Comparison of ENCODE assay signal across 30 cellular contexts in the genomic region with DNA sequence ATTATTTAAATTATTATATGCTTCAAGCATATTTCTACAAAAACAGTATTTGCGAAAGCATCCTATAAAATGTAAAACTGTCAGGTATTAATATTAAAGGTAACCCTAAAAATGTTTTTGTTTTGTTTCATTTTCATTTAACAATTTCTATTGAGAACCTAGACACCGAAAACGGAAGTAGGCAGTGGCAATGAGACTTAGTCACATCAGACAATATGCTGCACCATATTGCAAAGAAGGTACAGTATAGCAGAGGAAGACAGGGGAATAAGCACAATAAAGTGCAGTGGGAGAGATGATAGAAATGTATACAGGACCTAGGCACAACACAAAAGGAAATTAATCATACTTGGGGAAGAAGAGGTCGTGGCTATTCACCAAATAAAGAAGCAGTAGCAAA. TPM values are rescaled to one million over a fixed set of nuclear protein-coding genes. Genes with fewer than 3 reads are reported as not detected.
A peak's percentile ranks its signal among the peaks of the same experiment; 100 is the strongest.
DNase-seq lines count a peak whose midpoint lies in the region; ATAC-seq and FAIRE-seq lines count a peak whose summit lies in the region.
"Had no signal": no experiment of that assay in that cellular context is flagged by ENCODE, and none has a peak within 500 bp of the region (broad histone marks: within the 10 kb centered on the region; RNA-seq: fewer than 3 reads in every experiment).

No MANE protein-coding gene starts in this region.

- peak; percentile 5 for FAIRE-seq in colon (lab: Jason Lieb, UNC)
- FAIRE-seq: astrocyte, GM19239, H54, keratinocyte had no signal

- DNase-seq in T-helper 17 cell = no peak
- DNase-seq in activated CD4-positive, CD25-positive, alpha-beta regulatory T cell (lab: John Stamatoyannopoulos, UW) = no peak
- DNase-seq: activated CD4-positive, alpha-beta T cell treated with anti-CD3 and anti-CD28 coated beads, Interleukin-2, amount 50 U/mL, for 48 hours; activated effector memory CD4-positive, alpha-beta T cell treated with Interleukin-2 at 50 U/mL for 16 hours; activated naive CD8-positive, alpha-beta T cell treated with anti-CD3 and anti-CD28 coated beads for 36 hours; C1 segment of cervical spinal cord; central memory CD4-positive, alpha-beta T cell; dermis blood vessel endothelial cell; DMS79 treated with DMSO at 0.1 percent for 48 hours; lower lobe of right lung; mucosa of descending colon; NCI-H187 treated with DMSO at 0.1 percent for 48 hours; NCI-H2227 treated with DMSO at 0.1 percent for 48 hours; ovary; PC-3; stimulated activated CD4-positive, alpha-beta T cell treated with anti-CD3 and anti-CD28 coated beads, Interleukin-4, amount 100 ng/mL, for 1 hour; stimulated activated naive CD4-positive, alpha-beta T cell; T1000; uterus had no signal

- H3K27me3 Mint-ChIP-seq in T-helper 17 cell = no peaks in the 10 kb centered on the region

- H3K9me3 ChIP-seq in T-helper 17 cell (ENCODE audit: control insufficient read depth, low read length, poor library complexity, severe bottlenecking) = no peaks in the 10 kb centered on the region
- H3K9me3 ChIP-seq: lower lobe of right lung, mucosa of descending colon, ovary, uterus had no signal

- H3K36me3 Mint-ChIP-seq in T-helper 17 cell (ENCODE audit: low read depth) = no peaks in the 10 kb centered on the region
- H3K36me3 Mint-ChIP-seq: activated naive CD8-positive, alpha-beta T cell treated with anti-CD3 and anti-CD28 coated beads for 36 hours had no signal

- ATAC-seq in GM18867 (IDR thresholded peaks at IDR 0.05; ENCODE audit: unreplicated experiment) (peak; percentile 97), GM21515 (IDR thresholded peaks at IDR 0.05; ENCODE audit: unreplicated experiment) (peak; percentile 59), HG03571 (IDR thresholded peaks at IDR 0.05; ENCODE audit: unreplicated experiment) (peak; percentile 59), HG02970 (IDR thresholded peaks at IDR 0.05; ENCODE audit: low FRiP score, unreplicated experiment) (no peak), T-helper 17 cell (no peak)
- ATAC-seq: lower lobe of right lung, mucosa of descending colon, PC-3, Right ventricle myocardium inferior had no signal

- peaks cover 10% of the 10 kb centered on the region for H3K4me1 Mint-ChIP-seq in T-helper 17 cell
- H3K4me1 Mint-ChIP-seq: activated naive CD8-positive, alpha-beta T cell treated with anti-CD3 and anti-CD28 coated beads for 36 hours; nephron had no signal

- H3K4me3 Mint-ChIP-seq in T-helper 17 cell = no peak overlapping the region
- H3K4me3 Mint-ChIP-seq: activated naive CD8-positive, alpha-beta T cell treated with anti-CD3 and anti-CD28 coated beads for 36 hours; nephron had no signal

- no peak overlapping the region for H3K27ac Mint-ChIP-seq in T-helper 17 cell
- H3K27ac Mint-ChIP-seq: activated naive CD8-positive, alpha-beta T cell treated with anti-CD3 and anti-CD28 coated beads for 36 hours; nephron had no signal

RNA-seq across cellular contexts. Expression of a gene that starts 12.2 kb away (rescaled TPM):
- not detected for total RNA-seq in T-helper 17 cell
- total RNA-seq: activated naive CD8-positive, alpha-beta T cell treated with anti-CD3 and anti-CD28 coated beads for 36 hours; astrocyte; dermis blood vessel endothelial cell had no signal

Comparison
In these comparisons a context has a peak if more than half of its experiments do, and no peak if none do; other contexts are left out.
1. ATAC-seq: peak in GM18867 (single experiment), GM21515 (single experiment) and HG03571 (single experiment); none in HG02970 (single experiment) and T-helper 17 cell (single experiment).